ENCODE assay signal across 8 cellular contexts in genomic region chr6:41781302-41781711, GRCh38. TPM values are rescaled to one million over a fixed set of nuclear protein-coding genes. Genes with fewer than 3 reads are reported as not detected.
DNase-seq lines count a peak whose midpoint lies in the region; ATAC-seq, FAIRE-seq and TF ChIP-seq lines count a peak whose summit lies in the region.

No MANE protein-coding gene starts in this region.

- TF ChIP-seq CTCF in ascending aorta (IDR thresholded peaks at IDR 0.05) (no peak), keratinocyte (optimal IDR thresholded peaks at IDR 0.05 in 1 of 3, IDR thresholded peaks at IDR 0.05 in 1 of 3, conservative IDR thresholded peaks at IDR 0.05 in 1 of 3; ENCODE audit: extremely low read depth in 1 of 3, insufficient read depth in 2 of 3, low read length in 3 of 3) (no peak), stomach (IDR thresholded peaks at IDR 0.05) (no peak)

- no peaks in the 10 kb centered on the region for H3K9me3 ChIP-seq in ascending aorta
- H3K9me3 ChIP-seq in keratinocyte (ENCODE audit: control insufficient read depth, low read depth, low read length): no peaks in the 10 kb centered on the region
- H3K9me3 ChIP-seq in stomach: no peaks in the 10 kb centered on the region

- H2AFZ ChIP-seq in keratinocyte (ENCODE audit: control insufficient read depth, low read length): no peak overlapping the region

- no peaks in the 10 kb centered on the region for H3K27me3 ChIP-seq in ascending aorta
- no peaks in the 10 kb centered on the region for H3K27me3 ChIP-seq in keratinocyte (ENCODE audit: control insufficient read depth, extremely low read depth, insufficient read depth, low read length)
- no peaks in the 10 kb centered on the region for H3K27me3 ChIP-seq in stomach

- WGBS in stomach, 5 donors: 12 to 18% (median 15%) methylated on average over 2 to 3 of the region's 3 CpGs

- no peaks in the 10 kb centered on the region for H3K9me1 ChIP-seq in keratinocyte (ENCODE audit: control insufficient read depth, extremely low read depth, insufficient read depth, low read length)

- H3K4me3 ChIP-seq in ascending aorta (peak overlapping the region; percentile 71 to 95), keratinocyte (ENCODE audit: control insufficient read depth in 2 of 3, extremely low read depth in 1 of 3, insufficient read depth in 2 of 3, low read depth in 1 of 3, low read length in 3 of 3) (peak overlapping the region in 1 of 3 experiments; percentile 67), stomach (peak overlapping the region; percentile 67 to 91 (median 70))

- H3K27ac ChIP-seq in ascending aorta (peak overlapping the region; percentile 29 to 88), keratinocyte (ENCODE audit: control insufficient read depth, insufficient read depth, low read length) (no peak overlapping the region), stomach (peak overlapping the region; percentile 82 to 94 (median 90))

- H3K4me1 ChIP-seq in ascending aorta (peaks cover 13 to 23% of the 10 kb centered on the region in 2 donors), keratinocyte (ENCODE audit: control insufficient read depth, extremely low read depth, insufficient read depth, low read length) (peaks cover 35% of the 10 kb centered on the region), stomach (peaks cover 45 to 89% (median 68%) of the 10 kb centered on the region in 4 donors)

- H3K4me2 ChIP-seq in keratinocyte (ENCODE audit: control insufficient read depth, extremely low read depth, insufficient read depth, low read depth, low read length): peak overlapping the region; percentile 87

- H3K79me2 ChIP-seq in keratinocyte (ENCODE audit: control insufficient read depth, insufficient read depth, low read length): no peaks in the 10 kb centered on the region

- TF ChIP-seq EP300 in stomach (IDR thresholded peaks at IDR 0.05): no peak

- no peak overlapping the region for H3K9ac ChIP-seq in keratinocyte (ENCODE audit: control insufficient read depth, extremely low read depth, insufficient read depth, low read length)

- DNase-seq in NCI-H510A (lab: John Stamatoyannopoulos, UW) (peak; percentile 20), NCI-H510A treated with DMSO at 0.1 percent for 48 hours (lab: John Stamatoyannopoulos, UW) (no peak), ascending aorta (ENCODE audit: low spot score in 2 of 2) (no peak), keratinocyte (ENCODE audit: low read depth, low spot score) (no peak), stomach (peak; percentile 59), NCI-H345 treated with DMSO at 0.1 percent for 48 hours (lab: John Stamatoyannopoulos, UW; ENCODE audit: unreplicated experiment) (no peak)
- DNase-seq in activated CD4-positive, alpha-beta T cell treated with anti-CD3 and anti-CD28 coated beads, Interleukin-2, amount 50 U/mL, for 48 hours: no peak

- peaks cover 0 to 2% of the 10 kb centered on the region in 2 donors for H3K36me3 ChIP-seq in ascending aorta
- peaks cover 2 to 6% of the 10 kb centered on the region in 2 experiments for H3K36me3 ChIP-seq in keratinocyte (ENCODE audit: control insufficient read depth in 2 of 2, extremely low read depth in 1 of 2, insufficient read depth in 2 of 2, low read length in 2 of 2)
- H3K36me3 ChIP-seq in stomach: peaks cover 0 to 12% (median 11%) of the 10 kb centered on the region in 4 donors

- no peak for TF ChIP-seq POLR2A in stomach (IDR thresholded peaks at IDR 0.05)

- dilution Hi-C loops in keratinocyte (cut with MboI; ENCODE audit: extremely low pct_ligation_motif_present, low sequenced_read_pairs): no loop called here

- FAIRE-seq in keratinocyte (lab: Jason Lieb, UNC): no peak

- intact Hi-C loops in ascending aorta (cut with DNase I) (loop anchor here (2.0 to 10.0 kb wide), 3 partner anchors 113 to 1843 kb away; partner anchors contain the start of genes GTPBP2, UBR2 and USP49), stomach (cut with DNase I; ENCODE audit: low total_unique reads) (loop anchor here (10.0 kb wide), 1 partner anchor 263 kb away; no protein-coding TSS in a partner anchor)

- no peak for ATAC-seq in HG03196 (IDR thresholded peaks at IDR 0.05; ENCODE audit: unreplicated experiment)

- H4K20me1 ChIP-seq in keratinocyte (ENCODE audit: control insufficient read depth, extremely low read depth, insufficient read depth, low read length): no peaks in the 10 kb centered on the region

RNA-seq across cellular contexts. Expression of gene PRICKLE4, which starts 0.7 kb away (rescaled TPM):
- total RNA-seq in ascending aorta: 15.5 TPM
- polyA plus RNA-seq in keratinocyte: 0.13 to 0.61 TPM (median 0.32 TPM) in 3 replicates
- not detected for polyA plus RNA-seq in keratinocyte (2011; ENCODE audit: low read depth)
- polyA plus RNA-seq in keratinocyte (2011; cell fraction: cytosol; rRNA removed): 0.13 TPM in 1 of 2 replicates, not detected in the other
- polyA plus RNA-seq in keratinocyte (2011; cell fraction: nucleus; rRNA removed): 4.9 and 6.8 TPM in 2 replicates
- 0.46 TPM in 1 of 2 replicates, not detected in the other for polyA plus RNA-seq in keratinocyte (2012; ENCODE audit: low replicate concordance)
- not detected in 3 replicates for polyA minus RNA-seq in keratinocyte
- polyA minus RNA-seq in keratinocyte (2011; cell fraction: cytosol; rRNA and poly(A)+ RNA removed): not detected
- 1.0 and 1.5 TPM in 2 replicates for polyA minus RNA-seq in keratinocyte (2011; cell fraction: nucleus; rRNA and poly(A)+ RNA removed)
- 10 to 100 TPM in 3 of 5 donors, 1 to 10 TPM in 2; 4.4 to 77.0 (median 27.8) TPM for total RNA-seq in stomach
- polyA plus RNA-seq in stomach: 1 to 10 TPM in 2 of 3 donors, not detected in 1; 1.9 to 4.8 TPM

RNA-seq across cellular contexts. Expression of gene FRS3, which starts 1.6 kb away (rescaled TPM):
- total RNA-seq in ascending aorta (26.0 TPM), stomach (10 to 100 TPM in 1 of 5 donors, 1 to 10 TPM in 3, under 1 TPM in 1; 0.29 to 22.2 (median 3.1) TPM)
- polyA plus RNA-seq in keratinocyte (2.0 to 2.5 TPM (median 2.0 TPM) in 3 replicates), stomach (1 to 10 TPM; 2.9 to 4.4 (median 4.1) TPM)
- polyA plus RNA-seq in keratinocyte (2011; ENCODE audit: low read depth): not detected
- 1.0 and 1.8 TPM in 2 replicates for polyA plus RNA-seq in keratinocyte (2011; cell fraction: cytosol; rRNA removed)
- polyA plus RNA-seq in keratinocyte (2011; cell fraction: nucleus; rRNA removed): 3.5 and 5.4 TPM in 2 replicates
- 0.73 and 1.6 TPM in 2 replicates for polyA plus RNA-seq in keratinocyte (2012; ENCODE audit: low replicate concordance)
- polyA minus RNA-seq in keratinocyte: 2.3 to 2.9 TPM (median 2.7 TPM) in 3 replicates
- 0.96 TPM for polyA minus RNA-seq in keratinocyte (2011; cell fraction: cytosol; rRNA and poly(A)+ RNA removed)
- 0.54 and 0.95 TPM in 2 replicates for polyA minus RNA-seq in keratinocyte (2011; cell fraction: nucleus; rRNA and poly(A)+ RNA removed)

RNA-seq across cellular contexts. Expression of gene TOMM6, which starts 6.2 kb away (rescaled TPM):
- total RNA-seq in ascending aorta (79.9 TPM), stomach (100 to 1,000 TPM in 2 of 5 donors, 10 to 100 TPM in 3; 11.9 to 159 (median 68.7) TPM)
- polyA plus RNA-seq in keratinocyte (266 to 449 TPM (median 374 TPM) in 3 replicates), stomach (100 to 1,000 TPM; 308 to 343 (median 323) TPM)
- polyA plus RNA-seq in keratinocyte (2011; ENCODE audit: low read depth): 41.2 TPM
- polyA plus RNA-seq in keratinocyte (2011; cell fraction: cytosol; rRNA removed): 329 and 379 TPM in 2 replicates
- 135 and 194 TPM in 2 replicates for polyA plus RNA-seq in keratinocyte (2011; cell fraction: nucleus; rRNA removed)
- 315 and 317 TPM in 2 replicates for polyA plus RNA-seq in keratinocyte (2012; ENCODE audit: low replicate concordance)
- 53.6 to 136 TPM (median 100.0 TPM) in 3 replicates for polyA minus RNA-seq in keratinocyte
- 82.3 TPM for polyA minus RNA-seq in keratinocyte (2011; cell fraction: cytosol; rRNA and poly(A)+ RNA removed)
- polyA minus RNA-seq in keratinocyte (2011; cell fraction: nucleus; rRNA and poly(A)+ RNA removed): 17.5 and 20.6 TPM in 2 replicates

RNA-seq across cellular contexts. Expression of gene PGC, which starts 34.1 kb away (rescaled TPM):
- total RNA-seq in ascending aorta: 0.53 TPM
- polyA plus RNA-seq in keratinocyte: not detected in 3 replicates
- polyA plus RNA-seq in keratinocyte (2011; ENCODE audit: low read depth): not detected
- polyA plus RNA-seq in keratinocyte (2011; cell fraction: cytosol; rRNA removed): not detected in 2 replicates
- not detected in 2 replicates for polyA plus RNA-seq in keratinocyte (2011; cell fraction: nucleus; rRNA removed)
- not detected in 2 replicates for polyA plus RNA-seq in keratinocyte (2012; ENCODE audit: low replicate concordance)
- polyA minus RNA-seq in keratinocyte: not detected in 3 replicates
- polyA minus RNA-seq in keratinocyte (2011; cell fraction: cytosol; rRNA and poly(A)+ RNA removed): not detected
- polyA minus RNA-seq in keratinocyte (2011; cell fraction: nucleus; rRNA and poly(A)+ RNA removed): not detected in 2 replicates
- total RNA-seq in stomach: over 10,000 TPM in 1 of 5 donors, 1,000 to 10,000 TPM in 3, 100 to 1,000 TPM in 1; 101 to 32,926 (median 1,172) TPM
- polyA plus RNA-seq in stomach: over 10,000 TPM in 2 of 3 donors, 1,000 to 10,000 TPM in 1; 8,432 to 48,206 (median 26,682) TPM

RNA-seq across cellular contexts. Expression of gene TFEB, which starts 45.9 kb away (rescaled TPM):
- total RNA-seq in ascending aorta (18.6 TPM), stomach (100 to 1,000 TPM in 1 of 5 donors, 10 to 100 TPM in 2, 1 to 10 TPM in 2; 6.4 to 130 (median 12.9) TPM)
- polyA plus RNA-seq in keratinocyte (3.0 to 10.3 TPM (median 4.3 TPM) in 3 replicates), stomach (10 to 100 TPM; 12.1 to 19.5 (median 14.0) TPM)
- 3.4 TPM for polyA plus RNA-seq in keratinocyte (2011; ENCODE audit: low read depth)
- polyA plus RNA-seq in keratinocyte (2011; cell fraction: cytosol; rRNA removed): 4.2 and 5.5 TPM in 2 replicates
- polyA plus RNA-seq in keratinocyte (2011; cell fraction: nucleus; rRNA removed): 7.6 and 8.9 TPM in 2 replicates
- 4.4 and 8.7 TPM in 2 replicates for polyA plus RNA-seq in keratinocyte (2012; ENCODE audit: low replicate concordance)
- 3.6 to 12.2 TPM (median 8.6 TPM) in 3 replicates for polyA minus RNA-seq in keratinocyte
- polyA minus RNA-seq in keratinocyte (2011; cell fraction: cytosol; rRNA and poly(A)+ RNA removed): 10.2 TPM
- polyA minus RNA-seq in keratinocyte (2011; cell fraction: nucleus; rRNA and poly(A)+ RNA removed): 6.7 and 9.1 TPM in 2 replicates

Comparison
In these comparisons a context has a peak if more than half of its experiments do, and no peak if none do; other contexts are left out.
1. DNase-seq: peak in NCI-H510A (single experiment) and stomach (single experiment); none in NCI-H510A treated with DMSO at 0.1 percent for 48 hours (single experiment), ascending aorta (0 of 2), keratinocyte (single experiment), NCI-H345 treated with DMSO at 0.1 percent for 48 hours (single experiment) and activated CD4-positive, alpha-beta T cell treated with anti-CD3 and anti-CD28 coated beads, Interleukin-2, amount 50 U/mL, for 48 hours (0 of 2).